Comparison of ENCODE assay signal across 8 cellular contexts in the genomic region with DNA sequence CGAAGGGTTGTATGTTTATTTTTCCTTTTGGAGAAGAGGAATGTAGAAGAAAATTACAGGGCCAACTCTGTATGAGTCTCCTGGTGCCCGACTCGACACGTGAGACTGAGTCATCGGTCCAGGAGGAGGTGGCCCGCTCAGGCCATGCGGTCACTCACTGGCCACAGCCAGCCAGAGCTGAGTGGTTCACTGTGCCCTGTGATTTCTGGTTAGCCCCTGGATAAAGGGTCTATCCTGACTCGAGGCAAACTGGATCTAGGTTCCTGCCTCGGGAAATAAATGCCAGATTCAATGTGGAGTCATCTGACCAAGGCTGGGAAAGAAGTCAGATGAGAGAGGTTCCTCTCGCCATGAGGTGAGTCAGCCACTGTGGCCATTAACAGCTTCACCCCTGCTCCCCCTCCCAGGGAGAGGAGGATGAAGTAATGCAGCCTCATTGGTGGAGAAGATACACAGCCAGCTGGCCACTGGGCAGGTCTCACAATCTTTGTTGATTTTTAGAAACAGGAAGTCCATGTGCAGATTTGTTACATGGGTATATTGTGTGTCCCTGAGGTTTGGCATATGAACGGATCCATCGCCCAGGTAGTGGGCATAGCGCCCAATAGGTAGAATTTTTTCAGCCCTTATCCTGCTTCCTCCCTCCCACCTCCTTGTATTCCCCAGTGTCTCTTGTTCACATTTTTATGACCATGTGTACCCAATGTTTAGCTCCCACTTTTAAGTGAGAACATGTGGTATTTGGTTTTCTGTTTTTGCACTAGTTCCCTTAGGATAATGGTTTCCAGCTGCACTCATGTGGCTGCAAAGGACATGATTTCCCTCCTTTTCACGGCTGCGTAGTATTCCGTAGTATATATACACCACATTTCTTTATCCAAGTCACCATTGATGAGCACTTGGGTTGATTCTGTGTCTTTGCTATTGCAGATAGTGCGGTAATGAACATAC. TPM values are rescaled to one million over a fixed set of nuclear protein-coding genes. Genes with fewer than 3 reads are reported as not detected.
DNase-seq lines count a peak whose midpoint lies in the region; ATAC-seq and TF ChIP-seq lines count a peak whose summit lies in the region.

No MANE protein-coding gene starts in this region.

- DNase-seq in LHCN-M2 (ENCODE audit: low read depth): peak; percentile 98
- DNase-seq in astrocyte of the spinal cord (ENCODE audit: low read depth, low spot score): peak; percentile 99
- DNase-seq in kidney glomerular epithelial cell (lab: John Stamatoyannopoulos, UW): peak; percentile 91
- peak; percentile 96 to 97 for DNase-seq in tibial artery
- DNase-seq in stimulated activated naive B cell treated with anti-CD40 and anti-IgM and Interleukin-4, amounts not matched to agents 10 μg/mL and 1 μg/mL and 100 μg/mL, for 72 hours: no peak
- DNase-seq in NCI-H82 (lab: John Stamatoyannopoulos, UW): no peak
- no peak for DNase-seq in H7

- H3K27me3 ChIP-seq in tibial artery (no peaks in the 10 kb centered on the region), H7 (ENCODE audit: control insufficient read depth, insufficient read depth, low read length) (no peaks in the 10 kb centered on the region)

- in situ Hi-C loops in astrocyte of the spinal cord (cut with HindIII; ENCODE audit: low sequenced_read_pairs): no loop called here

- H3K36me3 ChIP-seq in tibial artery (peaks cover 3 to 15% (median 15%) of the 10 kb centered on the region in 3 donors), H7 (replicated peaks; ENCODE audit: control insufficient read depth, insufficient read depth, low read length) (no peaks in the 10 kb centered on the region; the same call in 1 of the 2 replicates)

- H3K4me3 ChIP-seq in astrocyte of the spinal cord (ENCODE audit: low read depth, low read length) (no peak overlapping the region), tibial artery (peak overlapping the region in 1 of 2 donors; percentile 18), H7 (ENCODE audit: insufficient read depth, low read depth, low read length) (no peak overlapping the region)

- H3K4me3 Mint-ChIP-seq in stimulated activated naive B cell treated with anti-CD40 and anti-IgM and Interleukin-4, amounts not matched to agents 10 μg/mL and 1 μg/mL and 100 μg/mL, for 72 hours: no peak overlapping the region

- no peak for ATAC-seq in stimulated activated naive B cell treated with anti-CD40 and anti-IgM and Interleukin-4, amounts not matched to agents 10 μg/mL and 1 μg/mL and 100 μg/mL, for 72 hours (replicated peaks)
- no peak for ATAC-seq in HG03095 (IDR thresholded peaks at IDR 0.05; ENCODE audit: unreplicated experiment)

- peaks cover 0 to 3% of the 10 kb centered on the region in 2 donors for H3K4me1 Mint-ChIP-seq in stimulated activated naive B cell treated with anti-CD40 and anti-IgM and Interleukin-4, amounts not matched to agents 10 μg/mL and 1 μg/mL and 100 μg/mL, for 72 hours

- TF ChIP-seq CTCF in astrocyte of the spinal cord (IDR thresholded peaks at IDR 0.05; ENCODE audit: low read depth, low read length): no peak
- no peak for TF ChIP-seq CTCF in tibial artery (IDR thresholded peaks at IDR 0.05)

- H3K4me1 ChIP-seq in tibial artery: peaks cover 0 to 64% (median 21%) of the 10 kb centered on the region in 4 donors

- H3K9me3 Mint-ChIP-seq in stimulated activated naive B cell treated with anti-CD40 and anti-IgM and Interleukin-4, amounts not matched to agents 10 μg/mL and 1 μg/mL and 100 μg/mL, for 72 hours: no peaks in the 10 kb centered on the region

- intact Hi-C loops in tibial artery (cut with DNase I; ENCODE audit: low total_unique reads): loop anchor here (2.0 kb wide), 1 partner anchor 20 kb away; no protein-coding TSS in a partner anchor

- no peak overlapping the region for H3K27ac Mint-ChIP-seq in stimulated activated naive B cell treated with anti-CD40 and anti-IgM and Interleukin-4, amounts not matched to agents 10 μg/mL and 1 μg/mL and 100 μg/mL, for 72 hours

- H3K27me3 Mint-ChIP-seq in stimulated activated naive B cell treated with anti-CD40 and anti-IgM and Interleukin-4, amounts not matched to agents 10 μg/mL and 1 μg/mL and 100 μg/mL, for 72 hours: no peaks in the 10 kb centered on the region

- peak overlapping the region; percentile 87 to 90 for H3K27ac ChIP-seq in tibial artery

- no peaks in the 10 kb centered on the region for H3K36me3 Mint-ChIP-seq in stimulated activated naive B cell treated with anti-CD40 and anti-IgM and Interleukin-4, amounts not matched to agents 10 μg/mL and 1 μg/mL and 100 μg/mL, for 72 hours

- no peaks in the 10 kb centered on the region for H3K9me3 ChIP-seq in tibial artery

RNA-seq across cellular contexts. Expression of a gene that starts 21.7 kb away (rescaled TPM):
- total RNA-seq in LHCN-M2 (2014; rRNA removed): 21.4 and 21.6 TPM in 2 replicates
- polyA plus RNA-seq in LHCN-M2 (2012): 18.9 TPM
- total RNA-seq in H7 (2014; rRNA removed; shearing (Covaris generic)): 24.6 and 32.8 TPM in 2 replicates

RNA-seq across cellular contexts. Expression of a gene that starts 40.7 kb away (rescaled TPM):
- 0.17 and 0.32 TPM in 2 replicates for total RNA-seq in LHCN-M2 (2014; rRNA removed)
- polyA plus RNA-seq in LHCN-M2 (2012): 0.24 TPM
- 0.07 TPM in 1 of 2 replicates, not detected in the other for total RNA-seq in H7 (2014; rRNA removed; shearing (Covaris generic))

Comparison
In these comparisons a context has a peak if more than half of its experiments do, and no peak if none do; other contexts are left out.
1. DNase-seq: peak in LHCN-M2 (single experiment), astrocyte of the spinal cord (single experiment), kidney glomerular epithelial cell (single experiment) and tibial artery (2 of 2); none in stimulated activated naive B cell treated with anti-CD40 and anti-IgM and Interleukin-4, amounts not matched to agents 10 μg/mL and 1 μg/mL and 100 μg/mL, for 72 hours (single experiment), NCI-H82 (single experiment) and H7 (single experiment).